ENCODE assay signal across 16 cellular contexts in genomic region chr3:31724144-31724543, GRCh38.
"Had no signal": no experiment of that assay in that cellular context is flagged by ENCODE, and none has a peak within 500 bp of the region (broad histone marks: within the 10 kb centered on the region; RNA-seq: fewer than 3 reads in every experiment).

No MANE protein-coding gene starts in this region.

- ATAC-seq: activated naive CD4-positive, alpha-beta T cell treated with anti-CD3 and anti-CD28 coated beads, Interleukin-2, amount 50 U/mL, for 72 hours; activated T-cell treated with anti-CD3 and anti-CD28 coated beads, Interleukin-2, amount 50 U/mL, for 4 hours; body of pancreas had no signal

- H3K27me3 ChIP-seq: body of pancreas, colonic mucosa, esophagus squamous epithelium, ovary, sigmoid colon, stomach, testis had no signal

- H3K4me1 Mint-ChIP-seq: activated CD4-positive, alpha-beta memory T cell treated with anti-CD3 and anti-CD28 coated beads, Interleukin-2, amount 10 ng/mL, durations not matched to agents 7 days and 5 days had no signal

- H3K27ac ChIP-seq: body of pancreas, colonic mucosa, esophagus squamous epithelium, ovary, sigmoid colon, stomach, testis had no signal

- H3K36me3 ChIP-seq: colonic mucosa, esophagus squamous epithelium, ovary, sigmoid colon, stomach had no signal

- H3K4me1 ChIP-seq: body of pancreas, colonic mucosa, sigmoid colon, stomach, testis had no signal

- DNase-seq: activated CD4-positive, alpha-beta memory T cell treated with anti-CD3 and anti-CD28 coated beads, Interleukin-2, amount 10 ng/mL, durations not matched to agents 7 days and 5 days; activated effector memory CD4-positive, alpha-beta T cell treated with anti-CD3 and anti-CD28 coated beads, Interleukin-2, amount 50 U/mL, for 16 hours; activated T-cell treated with anti-CD3 and anti-CD28 coated beads, Interleukin-2, amount 50 U/mL, for 4 hours; amygdala; body of pancreas; caudate nucleus; colonic mucosa; esophagus squamous epithelium; head of caudate nucleus; ovary; sigmoid colon; stimulated activated CD4-positive, alpha-beta T cell treated with anti-CD3 and anti-CD28 coated beads, Interleukin-1b, Interleukin-23, amount 100 ng/mL, for 48 hours; stomach; testis had no signal

- H3K9me3 ChIP-seq: body of pancreas, colonic mucosa, esophagus squamous epithelium, ovary, sigmoid colon, stomach, testis had no signal

- H3K4me3 Mint-ChIP-seq: activated CD4-positive, alpha-beta memory T cell treated with anti-CD3 and anti-CD28 coated beads, Interleukin-2, amount 10 ng/mL, durations not matched to agents 7 days and 5 days; activated T-cell treated with anti-CD3 and anti-CD28 coated beads, Interleukin-2, amount 50 U/mL, for 4 hours; neural crest cell had no signal

- H3K4me3 ChIP-seq: body of pancreas, colonic mucosa, esophagus squamous epithelium, ovary, sigmoid colon, stomach, testis had no signal

- H3K9me3 Mint-ChIP-seq: activated CD4-positive, alpha-beta memory T cell treated with anti-CD3 and anti-CD28 coated beads, Interleukin-2, amount 10 ng/mL, durations not matched to agents 7 days and 5 days; activated naive CD4-positive, alpha-beta T cell treated with anti-CD3 and anti-CD28 coated beads, Interleukin-2, amount 50 U/mL, for 72 hours; activated T-cell treated with anti-CD3 and anti-CD28 coated beads, Interleukin-2, amount 50 U/mL, for 4 hours; neural crest cell had no signal

- H3K27ac Mint-ChIP-seq: activated CD4-positive, alpha-beta memory T cell treated with anti-CD3 and anti-CD28 coated beads, Interleukin-2, amount 10 ng/mL, durations not matched to agents 7 days and 5 days; activated naive CD4-positive, alpha-beta T cell treated with anti-CD3 and anti-CD28 coated beads, Interleukin-2, amount 50 U/mL, for 72 hours had no signal

- H3K36me3 Mint-ChIP-seq: activated naive CD4-positive, alpha-beta T cell treated with anti-CD3 and anti-CD28 coated beads, Interleukin-2, amount 50 U/mL, for 72 hours had no signal
